12 cellular contexts compared by ENCODE assay signal in genomic region chr14:71566276-71566675, GRCh38.
DNase-seq lines count a peak whose midpoint lies in the region; ATAC-seq, FAIRE-seq and TF ChIP-seq lines count a peak whose summit lies in the region.
"Had no signal": no experiment of that assay in that cellular context is flagged by ENCODE, and none has a peak within 500 bp of the region (broad histone marks: within the 10 kb centered on the region; RNA-seq: fewer than 3 reads in every experiment).

No MANE protein-coding gene starts in this region.

- peak overlapping the region; percentile 54 for H3K27ac Mint-ChIP-seq in activated CD8-positive, alpha-beta T cell treated with anti-CD3 and anti-CD28 coated beads, Interleukin-2, amount 10 ng/mL, durations not matched to agents 7 days and 5 days

- no peak for TF ChIP-seq CTCF in left lung (IDR thresholded peaks at IDR 0.05)

- H3K27ac ChIP-seq in BLaER1 treated with 17β-estradiol and CSF1 and Interleukin-3, amounts not matched to agents 10 nM and 100 nM: no peak overlapping the region; a peak in 1 of 22 replicates
- no peak overlapping the region for H3K27ac ChIP-seq in left lung

- H3K9me3 Mint-ChIP-seq in activated CD8-positive, alpha-beta T cell treated with anti-CD3 and anti-CD28 coated beads, Interleukin-2, amount 10 ng/mL, durations not matched to agents 7 days and 5 days (ENCODE audit: insufficient read depth): no peaks in the 10 kb centered on the region

- POLR2A ChIA-PET in activated CD8-positive, alpha-beta T cell treated with anti-CD3 and anti-CD28 coated beads, Interleukin-2, amount 10 ng/mL, durations not matched to agents 7 days and 5 days (lab: Charles Lee): no interaction called here

- H3K4me2 ChIP-seq in BLaER1 treated with 17β-estradiol and CSF1 and Interleukin-3, amounts not matched to agents 10 nM and 100 nM: peak overlapping the region; percentile 45 to 79 (median 63); a peak in 21 of 22 replicates

- H3K4me1 Mint-ChIP-seq in activated CD8-positive, alpha-beta T cell treated with anti-CD3 and anti-CD28 coated beads, Interleukin-2, amount 10 ng/mL, durations not matched to agents 7 days and 5 days (ENCODE audit: low read depth): peaks cover 18% of the 10 kb centered on the region

- DNase-seq in GM19239 (ENCODE audit: insufficient read length, low spot score) (no peak), DMS79 treated with DMSO at 0.1 percent for 48 hours (lab: John Stamatoyannopoulos, UW) (no peak), NCI-H1105 treated with DMSO at 0.1 percent for 48 hours (lab: John Stamatoyannopoulos, UW) (no peak), left lung (no peak)
- no peak for DNase-seq in activated CD8-positive, alpha-beta T cell treated with anti-CD3 and anti-CD28 coated beads, Interleukin-2, amount 10 ng/mL, durations not matched to agents 7 days and 5 days
- DNase-seq: NCI-H1048, NCI-H748 treated with DMSO at 0.1 percent for 48 hours, T-helper 2 cell, trophoblast cell had no signal

- H3K36me3 Mint-ChIP-seq in activated CD8-positive, alpha-beta T cell treated with anti-CD3 and anti-CD28 coated beads, Interleukin-2, amount 10 ng/mL, durations not matched to agents 7 days and 5 days (ENCODE audit: low read depth): no peaks in the 10 kb centered on the region

- H3K27me3 Mint-ChIP-seq in activated CD8-positive, alpha-beta T cell treated with anti-CD3 and anti-CD28 coated beads, Interleukin-2, amount 10 ng/mL, durations not matched to agents 7 days and 5 days (ENCODE audit: low read depth): no peaks in the 10 kb centered on the region

- H3K36me3 ChIP-seq in BLaER1 treated with 17β-estradiol and CSF1 and Interleukin-3, amounts not matched to agents 10 nM and 100 nM: 0 out of 22 replicates have a peak, but pooled peaks cover 0 to 13% (median 0%) of the 10 kb centered on the region in 11 experiments
- H3K36me3 ChIP-seq in left lung: no peaks in the 10 kb centered on the region

- intact Hi-C loops in left lung (cut with DNase I): no loop called here

- peaks cover 5 to 43% (median 11%) of the 10 kb centered on the region in 10 experiments; a peak in 17 of 20 replicates for H3K4me1 ChIP-seq in BLaER1 treated with 17β-estradiol and CSF1 and Interleukin-3, amounts not matched to agents 10 nM and 100 nM
- peaks cover 0 to 12% of the 10 kb centered on the region in 2 donors for H3K4me1 ChIP-seq in left lung

- H3K27me3 ChIP-seq in BLaER1 treated with 17β-estradiol and CSF1 and Interleukin-3, amounts not matched to agents 10 nM and 100 nM: no peaks in the 10 kb centered on the region
- H3K27me3 ChIP-seq in left lung: no peaks in the 10 kb centered on the region

- CTCF ChIA-PET in activated CD8-positive, alpha-beta T cell treated with anti-CD3 and anti-CD28 coated beads, Interleukin-2, amount 10 ng/mL, durations not matched to agents 7 days and 5 days (lab: Charles Lee): no interaction called here

- 0 out of 22 replicates have a peak overlapping the region, but pooled peaks of 1 of the 11 experiments have one; percentile 42 for H3K9ac ChIP-seq in BLaER1 treated with 17β-estradiol and CSF1 and Interleukin-3, amounts not matched to agents 10 nM and 100 nM

- H4K20me1 ChIP-seq in BLaER1 treated with 17β-estradiol and CSF1 and Interleukin-3, amounts not matched to agents 10 nM and 100 nM: peaks cover 0 to 99% (median 0%) of the 10 kb centered on the region in 11 experiments; a peak in 4 of 22 replicates

- ATAC-seq in HG03159 (IDR thresholded peaks at IDR 0.05; ENCODE audit: unreplicated experiment) (peak; percentile 63), left lung (no peak), GM21360 (IDR thresholded peaks at IDR 0.05; ENCODE audit: unreplicated experiment) (no peak)
- ATAC-seq in activated CD8-positive, alpha-beta T cell treated with anti-CD3 and anti-CD28 coated beads, Interleukin-2, amount 10 ng/mL, durations not matched to agents 7 days and 5 days: peak; percentile 53

- peak overlapping the region; percentile 21 for H3K4me3 Mint-ChIP-seq in activated CD8-positive, alpha-beta T cell treated with anti-CD3 and anti-CD28 coated beads, Interleukin-2, amount 10 ng/mL, durations not matched to agents 7 days and 5 days

- peak; percentile 88 for FAIRE-seq in GM19239 (lab: Jason Lieb, UNC)

- H3K4me3 ChIP-seq in BLaER1 treated with 17β-estradiol and CSF1 and Interleukin-3, amounts not matched to agents 10 nM and 100 nM: no peak overlapping the region; a peak in 1 of 20 replicates
- no peak overlapping the region for H3K4me3 ChIP-seq in left lung

- H3K9me3 ChIP-seq in BLaER1 treated with 17β-estradiol and CSF1 and Interleukin-3, amounts not matched to agents 10 nM and 100 nM (replicated peaks in 1 of 11): no peaks in the 10 kb centered on the region
- H3K9me3 ChIP-seq in left lung: no peaks in the 10 kb centered on the region

Comparison
In these comparisons a context has a peak if more than half of its experiments do, and no peak if none do; other contexts are left out.
1. ATAC-seq: peak in HG03159 (single experiment) and activated CD8-positive, alpha-beta T cell treated with anti-CD3 and anti-CD28 coated beads, Interleukin-2, amount 10 ng/mL, durations not matched to agents 7 days and 5 days (single experiment); none in left lung (single experiment) and GM21360 (single experiment).